In genomic region chr2:77813614-77814013, GRCh38 we compare ENCODE assay signal across 17 cellular contexts.
DNase-seq lines count a peak whose midpoint lies in the region; ATAC-seq and TF ChIP-seq lines count a peak whose summit lies in the region.
"Had no signal": no experiment of that assay in that cellular context is flagged by ENCODE, and none has a peak within 500 bp of the region (broad histone marks: within the 10 kb centered on the region; RNA-seq: fewer than 3 reads in every experiment).

No MANE protein-coding gene starts in this region.

- no peak overlapping the region for H3K4me3 ChIP-seq in body of pancreas
- H3K4me3 ChIP-seq: HAP-1, K562 had no signal

- CTCF ChIA-PET in GM10248 (lab: Yijun Ruan, JAX): no interaction called here

- in situ Hi-C loops in Caki2 (cut with HindIII; ENCODE audit: low pct_unique_long_range_greater_than_20kb, low sequenced_read_pairs): no loop called here

- TF ChIP-seq CTCF in body of pancreas (IDR thresholded peaks at IDR 0.05) (no peak), GM10248 (IDR thresholded peaks at IDR 0.05; ENCODE audit: control extremely low read depth, extremely low read depth, low read depth, missing control alignments) (no peak)

- peak; percentile 35 for ATAC-seq in body of pancreas
- ATAC-seq: K562 had no signal

- H3K9me3 ChIP-seq in body of pancreas: no peaks in the 10 kb centered on the region
- H3K9me3 ChIP-seq: BE2C, HAP-1 had no signal

- TF ChIP-seq POLR2A in body of pancreas (IDR thresholded peaks at IDR 0.05): no peak

- H3K4me1 ChIP-seq in body of pancreas: no peaks in the 10 kb centered on the region
- H3K4me1 ChIP-seq: BE2C, HAP-1 had no signal

- H3K27me3 ChIP-seq in body of pancreas: no peaks in the 10 kb centered on the region
- H3K27me3 ChIP-seq: BE2C had no signal

- POLR2A ChIA-PET in GM10248 (lab: Yijun Ruan, JAX): no interaction called here

- H3K36me3 ChIP-seq in body of pancreas (replicated peaks in 1 of 2; ENCODE audit: insufficient read depth in 1 of 2, low read depth in 2 of 2): no peaks in the 10 kb centered on the region
- H3K36me3 ChIP-seq: BE2C, HAP-1 had no signal

- intact Hi-C loops in body of pancreas (cut with DNase I): no loop called here

- peak; percentile 26 for DNase-seq in Caki2 (ENCODE audit: low read depth)
- no peak for DNase-seq in body of pancreas
- peak; percentile 1 for DNase-seq in kidney tubule cell (ENCODE audit: low spot score)
- DNase-seq in renal cortical epithelial cell (ENCODE audit: low read depth): peak; percentile 72
- no peak for DNase-seq in NCI-H69 (lab: John Stamatoyannopoulos, UW)
- DNase-seq in GM10248 (ENCODE audit: extremely low spot score): no peak
- DNase-seq in GM19240 (ENCODE audit: insufficient read length, low spot score): no peak
- no peak for DNase-seq in NCI-H345 (lab: John Stamatoyannopoulos, UW)
- DNase-seq: BE2C, MM.1S, NCI-H1048, NCI-H1436 treated with DMSO at 0.1 percent for 48 hours, NCI-H2029 treated with DMSO at 0.1 percent for 48 hours, NCI-H524 treated with DMSO at 0.1 percent for 48 hours, Right ventricle myocardium superior had no signal

- no peak overlapping the region for H3K27ac ChIP-seq in body of pancreas

Comparison
In these comparisons a context has a peak if more than half of its experiments do, and no peak if none do; other contexts are left out.
1. DNase-seq: peak in Caki2 (single experiment), kidney tubule cell (single experiment) and renal cortical epithelial cell (single experiment); none in body of pancreas (0 of 4), NCI-H69 (single experiment), GM10248 (single experiment), GM19240 (single experiment) and NCI-H345 (single experiment).